ENCODE assay signal across 13 cellular contexts in genomic region chr15:38424101-38424552, GRCh38. TPM values are rescaled to one million over a fixed set of nuclear protein-coding genes. Genes with fewer than 3 reads are reported as not detected.
DNase-seq lines count a peak whose midpoint lies in the region; ATAC-seq, FAIRE-seq and TF ChIP-seq lines count a peak whose summit lies in the region.
"Had no signal": no experiment of that assay in that cellular context is flagged by ENCODE, and none has a peak within 500 bp of the region (broad histone marks: within the 10 kb centered on the region; RNA-seq: fewer than 3 reads in every experiment).

No MANE protein-coding gene starts in this region.

- WGBS in testis, 2 donors: 58 to 67% methylated on average over 4 of the region's 4 CpGs

- peak; percentile 33 for ATAC-seq in activated CD8-positive, alpha-beta memory T cell treated with anti-CD3 and anti-CD28 coated beads, Interleukin-2, amount 10 ng/mL, durations not matched to agents 7 days and 5 days
- ATAC-seq in HG02571 (IDR thresholded peaks at IDR 0.05; ENCODE audit: unreplicated experiment) (peak; percentile 69), HG03354 (IDR thresholded peaks at IDR 0.05; ENCODE audit: poor library complexity, severe bottlenecking, unreplicated experiment) (peak; percentile 80)
- ATAC-seq: activated T-cell treated with anti-CD3 and anti-CD28 coated beads, Interleukin-2, amount 50 U/mL, for 4 hours had no signal

- POLR2A ChIA-PET in activated CD4-positive, alpha-beta T cell treated with anti-CD3 and anti-CD28 coated beads, Interleukin-2, amount 10 ng/mL, durations not matched to agents 7 days and 5 days (lab: Charles Lee): no interaction called here

- DNase-seq in activated CD8-positive, alpha-beta memory T cell treated with anti-CD3 and anti-CD28 coated beads, Interleukin-2, amount 10 ng/mL, durations not matched to agents 7 days and 5 days: no peak
- no peak for DNase-seq in activated CD8-positive, alpha-beta memory T cell treated with anti-CD3 and anti-CD28 coated beads for 24 hours
- DNase-seq in HTR-8/SVneo (ENCODE audit: insufficient read length, low spot score): no peak
- DNase-seq in testis: no peak
- DNase-seq in NOMO-1 treated with DMSO at 0.1 percent for 48 hours (lab: John Stamatoyannopoulos, UW; ENCODE audit: unreplicated experiment): no peak
- no peak for DNase-seq in activated CD4-positive, alpha-beta T cell treated with anti-CD3 and anti-CD28 coated beads, Interleukin-2, amount 10 ng/mL, durations not matched to agents 7 days and 5 days
- DNase-seq: activated CD4-positive, CD25-positive, alpha-beta regulatory T cell treated with anti-CD3 and anti-CD28 coated beads, Interleukin-2, amount 50 U/mL, for 72 hours; activated T-cell treated with anti-CD3 and anti-CD28 coated beads, Interleukin-2, amount 50 U/mL, for 4 hours; dermis blood vessel endothelial cell; OCI-M1; upper lobe of left lung had no signal

- peaks cover 3% of the 10 kb centered on the region for H3K36me3 Mint-ChIP-seq in activated CD8-positive, alpha-beta memory T cell treated with anti-CD3 and anti-CD28 coated beads, Interleukin-2, amount 10 ng/mL, durations not matched to agents 7 days and 5 days
- no peaks in the 10 kb centered on the region for H3K36me3 Mint-ChIP-seq in activated CD4-positive, alpha-beta T cell treated with anti-CD3 and anti-CD28 coated beads, Interleukin-2, amount 10 ng/mL, durations not matched to agents 7 days and 5 days (ENCODE audit: low read depth)

- no peak for TF ChIP-seq CTCF in testis (IDR thresholded peaks at IDR 0.05)

- H3K27me3 ChIP-seq in testis: no peaks in the 10 kb centered on the region
- H3K27me3 ChIP-seq: upper lobe of left lung had no signal

- H3K4me1 Mint-ChIP-seq in activated CD8-positive, alpha-beta memory T cell treated with anti-CD3 and anti-CD28 coated beads, Interleukin-2, amount 10 ng/mL, durations not matched to agents 7 days and 5 days: peaks cover 16% of the 10 kb centered on the region
- H3K4me1 Mint-ChIP-seq in activated CD4-positive, alpha-beta T cell treated with anti-CD3 and anti-CD28 coated beads, Interleukin-2, amount 10 ng/mL, durations not matched to agents 7 days and 5 days: peaks cover 10% of the 10 kb centered on the region

- H3K9me3 ChIP-seq in testis: no peaks in the 10 kb centered on the region
- H3K9me3 ChIP-seq: upper lobe of left lung had no signal

- H3K36me3 ChIP-seq in testis (ENCODE audit: low read depth, missing control alignments): no peaks in the 10 kb centered on the region
- H3K36me3 ChIP-seq: upper lobe of left lung had no signal

- no peak overlapping the region for H3K27ac Mint-ChIP-seq in activated CD8-positive, alpha-beta memory T cell treated with anti-CD3 and anti-CD28 coated beads, Interleukin-2, amount 10 ng/mL, durations not matched to agents 7 days and 5 days
- H3K27ac Mint-ChIP-seq in activated CD4-positive, alpha-beta T cell treated with anti-CD3 and anti-CD28 coated beads, Interleukin-2, amount 10 ng/mL, durations not matched to agents 7 days and 5 days: no peak overlapping the region

- H3K9me3 Mint-ChIP-seq in activated CD8-positive, alpha-beta memory T cell treated with anti-CD3 and anti-CD28 coated beads, Interleukin-2, amount 10 ng/mL, durations not matched to agents 7 days and 5 days (ENCODE audit: low read depth): no peaks in the 10 kb centered on the region
- H3K9me3 Mint-ChIP-seq in activated CD4-positive, alpha-beta T cell treated with anti-CD3 and anti-CD28 coated beads, Interleukin-2, amount 10 ng/mL, durations not matched to agents 7 days and 5 days: peaks cover 5% of the 10 kb centered on the region
- H3K9me3 Mint-ChIP-seq: activated T-cell treated with anti-CD3 and anti-CD28 coated beads, Interleukin-2, amount 50 U/mL, for 4 hours had no signal

- no peak for FAIRE-seq in HTR-8/SVneo (lab: Jason Lieb, UNC)

- H3K4me3 ChIP-seq in testis: no peak overlapping the region
- H3K4me3 ChIP-seq: upper lobe of left lung had no signal

- peak overlapping the region in 1 of 2 donors; percentile 27 for H3K27ac ChIP-seq in testis
- H3K27ac ChIP-seq: upper lobe of left lung had no signal

- H3K4me3 Mint-ChIP-seq in activated CD8-positive, alpha-beta memory T cell treated with anti-CD3 and anti-CD28 coated beads, Interleukin-2, amount 10 ng/mL, durations not matched to agents 7 days and 5 days: no peak overlapping the region
- no peak overlapping the region for H3K4me3 Mint-ChIP-seq in activated CD4-positive, alpha-beta T cell treated with anti-CD3 and anti-CD28 coated beads, Interleukin-2, amount 10 ng/mL, durations not matched to agents 7 days and 5 days
- H3K4me3 Mint-ChIP-seq: activated T-cell treated with anti-CD3 and anti-CD28 coated beads, Interleukin-2, amount 50 U/mL, for 4 hours had no signal

- no peak for TF ChIP-seq POLR2A in testis (IDR thresholded peaks at IDR 0.05)

- no peaks in the 10 kb centered on the region for H3K4me1 ChIP-seq in testis
- H3K4me1 ChIP-seq: upper lobe of left lung had no signal

- CTCF ChIA-PET in activated CD8-positive, alpha-beta memory T cell treated with anti-CD3 and anti-CD28 coated beads, Interleukin-2, amount 10 ng/mL, durations not matched to agents 7 days and 5 days (lab: Charles Lee): interaction anchor here (0.9 to 1.9 kb wide), 4 partner anchors 16 to 340 kb away, joined by 3 to 10 read pairs (median 4); no protein-coding TSS in a partner anchor
- CTCF ChIA-PET in activated CD4-positive, alpha-beta T cell treated with anti-CD3 and anti-CD28 coated beads, Interleukin-2, amount 10 ng/mL, durations not matched to agents 7 days and 5 days (lab: Charles Lee): interaction anchor here (1.7 kb wide), 1 partner anchor 17 kb away, joined by 6 read pairs; no protein-coding TSS in a partner anchor

- intact Hi-C loops in testis (cut with DNase I; ENCODE audit: low total_unique reads): no loop called here

- peaks cover 45% of the 10 kb centered on the region for H3K27me3 Mint-ChIP-seq in activated CD8-positive, alpha-beta memory T cell treated with anti-CD3 and anti-CD28 coated beads, Interleukin-2, amount 10 ng/mL, durations not matched to agents 7 days and 5 days
- H3K27me3 Mint-ChIP-seq in activated CD4-positive, alpha-beta T cell treated with anti-CD3 and anti-CD28 coated beads, Interleukin-2, amount 10 ng/mL, durations not matched to agents 7 days and 5 days: peaks cover 44% of the 10 kb centered on the region

RNA-seq across cellular contexts. Expression of gene FAM98B, which starts 29.8 kb away (rescaled TPM):
- total RNA-seq in activated CD8-positive, alpha-beta memory T cell treated with anti-CD3 and anti-CD28 coated beads, Interleukin-2, amount 10 ng/mL, durations not matched to agents 7 days and 5 days: 10 to 100 TPM; 34.8 to 41.4 TPM
- total RNA-seq in testis: 10 to 100 TPM; 15.6 to 16.1 TPM
- polyA plus RNA-seq in testis (ENCODE audit: insufficient read depth, low read depth, low replicate concordance): 18.4 TPM
- 10 to 100 TPM; 34.7 to 42.9 TPM for total RNA-seq in activated CD4-positive, alpha-beta T cell treated with anti-CD3 and anti-CD28 coated beads, Interleukin-2, amount 10 ng/mL, durations not matched to agents 7 days and 5 days
